Comparison of ENCODE assay signal across 21 cellular contexts in the genomic region with DNA sequence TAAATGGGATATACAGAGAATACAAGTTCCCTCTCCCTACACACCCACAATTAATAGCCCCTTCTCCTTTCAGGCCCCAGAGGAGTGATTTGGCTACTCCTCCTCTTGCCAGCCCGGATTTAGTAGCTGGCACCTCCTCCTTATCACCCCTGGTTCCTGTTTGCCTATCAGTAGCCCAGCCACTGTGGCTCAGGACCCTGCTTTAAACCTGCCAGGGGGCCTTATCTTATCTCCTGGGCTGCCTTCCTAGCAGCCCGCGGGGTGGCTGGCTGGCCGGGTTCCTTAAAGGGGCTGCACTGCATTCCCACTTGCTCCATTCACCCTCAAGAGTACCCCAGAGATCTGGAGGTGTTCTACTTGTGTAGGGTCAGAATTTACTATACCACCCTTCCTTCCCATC.
DNase-seq lines count a peak whose midpoint lies in the region; ATAC-seq, FAIRE-seq and TF ChIP-seq lines count a peak whose summit lies in the region.
"Had no signal": no experiment of that assay in that cellular context is flagged by ENCODE, and none has a peak within 500 bp of the region (broad histone marks: within the 10 kb centered on the region; RNA-seq: fewer than 3 reads in every experiment).

No MANE protein-coding gene starts in this region.

- H3K4me1 ChIP-seq in HepG2 (ENCODE audit: insufficient read depth, low read length) (peaks cover 43% of the 10 kb centered on the region), right lobe of liver (peaks cover 0 to 38% (median 14%) of the 10 kb centered on the region in 4 donors), stomach (peaks cover 50 to 82% (median 65%) of the 10 kb centered on the region in 4 donors), PC-3 (ENCODE audit: insufficient read depth, low read length) (peaks cover 39% of the 10 kb centered on the region)

- WGBS in HepG2 (ENCODE audit: low lambda C conversion rate): 16% methylated on average over 4 of the region's 4 CpGs
- 40% methylated on average over 4 of the region's 4 CpGs for WGBS in right lobe of liver (ENCODE audit: insufficient coverage, low coverage, low lambda C conversion rate, missing lambda C conversion rate)
- 21 to 44% (median 27%) methylated on average over 4 of the region's 4 CpGs for WGBS in stomach, 5 donors

- no peak for ATAC-seq in HepG2
- ATAC-seq in right lobe of liver: no peak
- ATAC-seq in GM18909 (IDR thresholded peaks at IDR 0.05; ENCODE audit: poor library complexity, unreplicated experiment): no peak
- ATAC-seq in PC-3: no peak
- ATAC-seq: Panc1; stimulated activated effector memory CD8-positive, alpha-beta T cell treated with anti-CD3 and anti-CD28 coated beads, Interleukin-12 subunit alpha, Interleukin-12 subunit beta, amount 100 ng/mL, for 72 hours had no signal

- no peak overlapping the region for H3K4me3 ChIP-seq in HepG2 (replicated peaks in 1 of 3; ENCODE audit: insufficient read depth in 1 of 3, low read depth in 2 of 3, low read length in 3 of 3)
- H3K4me3 ChIP-seq in right lobe of liver: no peak overlapping the region
- H3K4me3 ChIP-seq in stomach: no peak overlapping the region
- no peak overlapping the region for H3K4me3 ChIP-seq in PC-3 (ENCODE audit: low read length)
- H3K4me3 ChIP-seq: SK-N-MC, thoracic aorta had no signal

- no peak for TF ChIP-seq EP300 in HepG2 (IDR thresholded peaks at IDR 0.05; ENCODE audit: low read depth in 2 of 2, low read length in 2 of 2)
- TF ChIP-seq EP300 in HepG2 (CRISPR knock-in tag; IDR thresholded peaks at IDR 0.05; ENCODE audit: borderline replicate concordance): no peak
- no peak for TF ChIP-seq EP300 in stomach (IDR thresholded peaks at IDR 0.05)

- BruUV-seq in HepG2 (replicated peaks; lab: Mats Ljungman, UMichigan) (no TSS peak), PC-3 (replicated peaks; lab: Mats Ljungman, UMichigan) (no TSS peak)

- TF ChIP-seq CTCF in HepG2 (CRISPR knock-in tag; IDR thresholded peaks at IDR 0.05): no peak
- TF ChIP-seq CTCF in right lobe of liver (IDR thresholded peaks at IDR 0.05): no peak
- no peak for TF ChIP-seq CTCF in VCaP (conservative IDR thresholded peaks at IDR 0.05)
- no peak for TF ChIP-seq CTCF in stomach (IDR thresholded peaks at IDR 0.05)
- no peak for TF ChIP-seq CTCF in PC-3 (conservative IDR thresholded peaks at IDR 0.05; ENCODE audit: low read depth, low read length)

- H3K36me3 ChIP-seq in HepG2 (replicated peaks in 1 of 2; ENCODE audit: control insufficient read depth in 1 of 2, insufficient read depth in 2 of 2, low read length in 2 of 2) (no peaks in the 10 kb centered on the region), right lobe of liver (peaks cover 0 to 1% (median 0%) of the 10 kb centered on the region in 4 donors), stomach (no peaks in the 10 kb centered on the region), PC-3 (ENCODE audit: low read depth, low read length) (no peaks in the 10 kb centered on the region)
- H3K36me3 ChIP-seq: thoracic aorta had no signal

- no peak overlapping the region for H2AFZ ChIP-seq in HepG2 (ENCODE audit: low read length)
- H2AFZ ChIP-seq in PC-3 (ENCODE audit: low read length): no peak overlapping the region

- no peak for FAIRE-seq in HepG2 (lab: Jason Lieb, UNC)
- FAIRE-seq: colon had no signal

- no peak overlapping the region for H3K27ac ChIP-seq in HepG2 (ENCODE audit: extremely low read length, insufficient read depth, low read length)
- H3K27ac ChIP-seq in right lobe of liver: peak overlapping the region in 1 of 3 donors; percentile 82
- H3K27ac ChIP-seq in VCaP: peak overlapping the region; percentile 90; the same call in 1 of the 2 replicates
- peak overlapping the region; percentile 52 to 88 (median 80) for H3K27ac ChIP-seq in stomach
- no peak overlapping the region for H3K27ac ChIP-seq in PC-3 (ENCODE audit: low read length)
- H3K27ac ChIP-seq: SK-N-MC, thoracic aorta had no signal

- no peaks in the 10 kb centered on the region for H3K9me2 ChIP-seq in PC-3 (replicated peaks; ENCODE audit: low read length)

- TF ChIP-seq POLR2A in HepG2 (IDR thresholded peaks at IDR 0.05; ENCODE audit: insufficient read depth in 1 of 2, low read depth in 2 of 2, low read length in 2 of 2) (no peak), right lobe of liver (IDR thresholded peaks at IDR 0.05) (no peak), stomach (IDR thresholded peaks at IDR 0.05) (no peak)

- H3K79me2 ChIP-seq in HepG2 (ENCODE audit: insufficient read depth, low read length) (no peaks in the 10 kb centered on the region), PC-3 (ENCODE audit: low read length) (peaks cover 56% of the 10 kb centered on the region)

- TF ChIP-seq RAD21 in HepG2 (CRISPR knock-in tag; IDR thresholded peaks at IDR 0.05): no peak

- no peak for DNase-seq in HepG2 (ENCODE audit: low spot score)
- no peak for DNase-seq in right lobe of liver
- DNase-seq in iPS-NIHi7 (ENCODE audit: extremely low spot score): peak; percentile 33
- peak; percentile 56 for DNase-seq in stomach
- no peak for DNase-seq in PC-3
- no peak for DNase-seq in mesenteric fat pad (ENCODE audit: low spot score)
- DNase-seq: C1 segment of cervical spinal cord; GOT3; immature natural killer cell; KBM-7; NCI-H187; NCI-H2227 treated with DMSO at 0.1 percent for 48 hours; stimulated activated CD4-positive, alpha-beta T cell treated with anti-CD3 and anti-CD28 coated beads, Interleukin-15, amount 100 ng/mL, for 24 hours; T-helper 9 cell had no signal

- no peak overlapping the region for H3K4me2 ChIP-seq in HepG2 (ENCODE audit: low read depth, low read length)
- H3K4me2 ChIP-seq in PC-3 (ENCODE audit: low read length): no peak overlapping the region

- H3K9me3 ChIP-seq in HepG2 (ENCODE audit: low read length): no peaks in the 10 kb centered on the region
- no peaks in the 10 kb centered on the region for H3K9me3 ChIP-seq in right lobe of liver
- H3K9me3 ChIP-seq in stomach: no peaks in the 10 kb centered on the region
- H3K9me3 ChIP-seq in PC-3 (ENCODE audit: low read length): no peaks in the 10 kb centered on the region
- H3K9me3 ChIP-seq: thoracic aorta had no signal

- in situ Hi-C loops in HepG2 (cut with HindIII; ENCODE audit: extremely low pct_ligation_motif_present, low pct_unique_long_range_greater_than_20kb): no loop called here

- POLR2A ChIA-PET in HepG2 (lab: Yijun Ruan, JAX): no interaction called here
- POLR2A ChIA-PET in PC-3 (lab: Charles Lee; ENCODE audit: unreplicated experiment): no interaction called here

- no peak overlapping the region for H3K9ac ChIP-seq in HepG2 (ENCODE audit: insufficient read depth, low read depth, low read length)
- no peak overlapping the region for H3K9ac ChIP-seq in PC-3 (ENCODE audit: low read length)

- intact Hi-C loops in HepG2 (cut with micrococcal nuclease; ENCODE audit: unreplicated experiment): no loop called here
- intact Hi-C loops in right lobe of liver (cut with DNase I): no loop called here
- intact Hi-C loops in stomach (cut with DNase I; ENCODE audit: low total_unique reads): no loop called here
- intact Hi-C loops in PC-3 (cut with micrococcal nuclease): no loop called here

- H3K27me3 ChIP-seq in HepG2 (ENCODE audit: control insufficient read depth in 1 of 2, insufficient read depth in 2 of 2, low read length in 2 of 2): no peaks in the 10 kb centered on the region
- no peaks in the 10 kb centered on the region for H3K27me3 ChIP-seq in right lobe of liver
- no peaks in the 10 kb centered on the region for H3K27me3 ChIP-seq in stomach
- no peaks in the 10 kb centered on the region for H3K27me3 ChIP-seq in PC-3 (ENCODE audit: low read length)

- CTCF ChIA-PET in HepG2 (lab: Yijun Ruan, JAX; ENCODE audit: low intra/inter-chr PET ratio, low total read pairs): interaction anchor here (0.7 kb wide), 1 partner anchor 14 kb away, joined by 3 read pairs; no protein-coding TSS in a partner anchor
- CTCF ChIA-PET in PC-3 (lab: Charles Lee): no interaction called here

- H3F3A ChIP-seq in PC-3 (ENCODE audit: low read length, unreplicated experiment): no peaks in the 10 kb centered on the region

- H4K20me1 ChIP-seq in HepG2 (ENCODE audit: insufficient read depth, low read length): no peaks in the 10 kb centered on the region
- no peaks in the 10 kb centered on the region for H4K20me1 ChIP-seq in PC-3 (ENCODE audit: low read length)

TF ChIP-seq in HepG2, 621 proteins besides CTCF, POLR2A, EP300 and RAD21:
- TF ChIP-seq, protein P1, sequence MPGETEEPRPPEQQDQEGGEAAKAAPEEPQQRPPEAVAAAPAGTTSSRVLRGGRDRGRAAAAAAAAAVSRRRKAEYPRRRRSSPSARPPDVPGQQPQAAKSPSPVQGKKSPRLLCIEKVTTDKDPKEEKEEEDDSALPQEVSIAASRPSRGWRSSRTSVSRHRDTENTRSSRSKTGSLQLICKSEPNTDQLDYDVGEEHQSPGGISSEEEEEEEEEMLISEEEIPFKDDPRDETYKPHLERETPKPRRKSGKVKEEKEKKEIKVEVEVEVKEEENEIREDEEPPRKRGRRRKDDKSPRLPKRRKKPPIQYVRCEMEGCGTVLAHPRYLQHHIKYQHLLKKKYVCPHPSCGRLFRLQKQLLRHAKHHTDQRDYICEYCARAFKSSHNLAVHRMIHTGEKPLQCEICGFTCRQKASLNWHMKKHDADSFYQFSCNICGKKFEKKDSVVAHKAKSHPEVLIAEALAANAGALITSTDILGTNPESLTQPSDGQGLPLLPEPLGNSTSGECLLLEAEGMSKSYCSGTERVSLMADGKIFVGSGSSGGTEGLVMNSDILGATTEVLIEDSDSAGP (CRISPR knock-in tag; IDR thresholded peaks at IDR 0.05; ENCODE audit: borderline replicate concordance): peak; percentile 36; the same call in 1 of the 2 replicates
- no peak for TF ChIP-seq PAWR (CRISPR knock-in tag; IDR thresholded peaks at IDR 0.05; ENCODE audit: borderline replicate concordance)
- TF ChIP-seq, protein P2, sequence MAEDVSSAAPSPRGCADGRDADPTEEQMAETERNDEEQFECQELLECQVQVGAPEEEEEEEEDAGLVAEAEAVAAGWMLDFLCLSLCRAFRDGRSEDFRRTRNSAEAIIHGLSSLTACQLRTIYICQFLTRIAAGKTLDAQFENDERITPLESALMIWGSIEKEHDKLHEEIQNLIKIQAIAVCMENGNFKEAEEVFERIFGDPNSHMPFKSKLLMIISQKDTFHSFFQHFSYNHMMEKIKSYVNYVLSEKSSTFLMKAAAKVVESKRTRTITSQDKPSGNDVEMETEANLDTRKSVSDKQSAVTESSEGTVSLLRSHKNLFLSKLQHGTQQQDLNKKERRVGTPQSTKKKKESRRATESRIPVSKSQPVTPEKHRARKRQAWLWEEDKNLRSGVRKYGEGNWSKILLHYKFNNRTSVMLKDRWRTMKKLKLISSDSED (CRISPR knock-in tag; IDR thresholded peaks at IDR 0.05): no peak
- no peak for TF ChIP-seq MLLT10 (CRISPR knock-in tag; IDR thresholded peaks at IDR 0.05)

Comparison
In these comparisons a context has a peak if more than half of its experiments do, and no peak if none do; other contexts are left out.
1. DNase-seq: peak in iPS-NIHi7 (single experiment) and stomach (single experiment); none in HepG2 (single experiment), right lobe of liver (0 of 3), PC-3 (single experiment) and mesenteric fat pad (single experiment).
2. H3K27ac ChIP-seq: peak in VCaP (single experiment) and stomach (5 of 5); none in HepG2 (single experiment) and PC-3 (single experiment).